In the genomic region with DNA sequence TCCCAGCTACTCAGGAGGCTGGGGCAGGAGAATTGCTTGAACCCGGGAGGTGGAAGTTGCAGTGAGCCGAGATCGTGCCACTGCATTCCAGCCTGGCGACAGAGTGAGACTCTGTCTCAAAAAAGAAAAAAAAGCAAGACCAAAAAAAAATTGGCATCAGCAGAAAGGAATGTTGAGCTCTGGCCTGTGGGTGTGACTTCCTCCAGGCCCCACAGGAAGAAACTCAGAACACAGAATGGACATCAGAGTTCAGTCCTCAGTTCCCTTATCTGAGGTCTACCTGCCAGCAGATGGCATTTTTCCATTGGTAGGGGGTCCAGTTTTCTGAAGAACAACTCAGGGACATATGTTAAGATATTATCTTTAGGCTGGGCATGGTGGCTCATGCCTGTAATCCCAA, we compare ENCODE assay signal across 2 cellular contexts. TPM values are rescaled to one million over a fixed set of nuclear protein-coding genes. Genes with fewer than 3 reads are reported as not detected.
"Had no signal": no experiment of that assay in that cellular context is flagged by ENCODE, and none has a peak within 500 bp of the region (broad histone marks: within the 10 kb centered on the region; RNA-seq: fewer than 3 reads in every experiment).

No MANE protein-coding gene starts in this region.

RNA-seq across cellular contexts. Expression of gene LINC00632, which starts 18.0 kb away (rescaled TPM):
- total RNA-seq: naive thymus-derived CD8-positive, alpha-beta T cell had no signal
- polyA plus RNA-seq: immature natural killer cell had no signal
